Comparison of ENCODE assay signal across 8 cellular contexts in genomic region chr20:51022803-51023616, GRCh38. TPM values are rescaled to one million over a fixed set of nuclear protein-coding genes. Genes with fewer than 3 reads are reported as not detected.
DNase-seq lines count a peak whose midpoint lies in the region; ATAC-seq, FAIRE-seq and TF ChIP-seq lines count a peak whose summit lies in the region.

Gene KCNG1 (minus strand): TSS chr20:51023107. CDS start chr20:51010338, 12,769 bp downstream.

- ATAC-seq in A549 (peak; percentile 95 to 97), GM19324 (IDR thresholded peaks at IDR 0.05; ENCODE audit: low FRiP score, unreplicated experiment) (peak; percentile 43)

- peak; percentile 73 to 93 for DNase-seq in A549 (ENCODE audit: low read depth in 1 of 2, low spot score in 1 of 2)
- DNase-seq in NCI-H526 treated with DMSO at 0.1 percent for 48 hours (lab: John Stamatoyannopoulos, UW): peak; percentile 25
- DNase-seq in activated T-helper 9 cell treated with anti-CD3 and anti-CD28 coated beads, Interleukin-2, amount 50 U/mL, for 16 hours (ENCODE audit: low read depth): peak; percentile 6
- peak; percentile 50 for DNase-seq in foreskin melanocyte
- DNase-seq in neuronal stem cell (ENCODE audit: low spot score): peak; percentile 78
- peak; percentile 86 for DNase-seq in type B pancreatic cell (ENCODE audit: extremely low spot score, unreplicated experiment)
- no peak for DNase-seq in AML-193 (lab: John Stamatoyannopoulos, UW)

- H3K4me1 ChIP-seq in A549 (peaks cover 12% of the 10 kb centered on the region; the same call in 1 of the 3 replicates), neuronal stem cell (ENCODE audit: control insufficient read depth in 2 of 2, insufficient read depth in 1 of 2, low read depth in 1 of 2, low read length in 2 of 2) (peaks cover 5 to 25% of the 10 kb centered on the region in 2 donors)

- peak within 1 kb of the TSS; percentile 90 for H3K9ac ChIP-seq in neuronal stem cell (ENCODE audit: low read depth, low read length, poor library complexity)

- H4K8ac ChIP-seq in neuronal stem cell (ENCODE audit: low read depth, low read length): no peak within 1 kb of the TSS

- peak; percentile 70 for TF ChIP-seq POLR2A in A549 (IDR thresholded peaks at IDR 0.05; ENCODE audit: low read length)

- H3K27me3 Mint-ChIP-seq in type B pancreatic cell: peaks cover 25% of the 10 kb centered on the region

- H3K9me3 ChIP-seq in A549: no peaks in the 10 kb centered on the region
- no peaks in the 10 kb centered on the region for H3K9me3 ChIP-seq in neuronal stem cell (replicated peaks in 1 of 2; ENCODE audit: control insufficient read depth in 2 of 2, insufficient read depth in 1 of 2, low read depth in 1 of 2, low read length in 2 of 2)

- peak within 1 kb of the TSS; percentile 65 for H2BK120ac ChIP-seq in neuronal stem cell (ENCODE audit: low read depth, low read length)

- peak within 1 kb of the TSS; percentile 98 for H2AFZ ChIP-seq in neuronal stem cell (ENCODE audit: low read length)

- H2BK12ac ChIP-seq in neuronal stem cell (ENCODE audit: low read length): peak within 1 kb of the TSS; percentile 66

- POLR2A ChIA-PET in A549 (lab: Yijun Ruan, JAX): no interaction called here

- H3K36me3 ChIP-seq in neuronal stem cell (replicated peaks in 1 of 2; ENCODE audit: control insufficient read depth in 2 of 2, insufficient read depth in 2 of 2, low read length in 2 of 2): no peaks in the 10 kb centered on the region

- peaks cover 19% of the 10 kb centered on the region for H3K36me3 Mint-ChIP-seq in type B pancreatic cell

- H3K27ac Mint-ChIP-seq in type B pancreatic cell: peak within 1 kb of the TSS; percentile 92

- H3K23ac ChIP-seq in neuronal stem cell (ENCODE audit: low read depth, low read length, poor library complexity): peak within 1 kb of the TSS; percentile 94

- FAIRE-seq in A549 (lab: Jason Lieb, UNC): no peak

- peak within 1 kb of the TSS; percentile 56 for H3K4ac ChIP-seq in neuronal stem cell (ENCODE audit: low read length)

- 40% methylated on average over 1 of the region's 108 CpGs for WGBS in A549 (ENCODE audit: missing lambda C conversion rate)
- no CpG with 5 or more reads among the region's 108 CpGs for WGBS in neuronal stem cell (ENCODE audit: extremely low coverage in 2 of 2, insufficient read length in 2 of 2, insufficient replicate concordance in 1 of 2), 2 donors

- no peak for TF ChIP-seq RAD21 in A549 (conservative IDR thresholded peaks at IDR 0.05 in 1 of 2, IDR thresholded peaks at IDR 0.05 in 1 of 2)

- peak within 1 kb of the TSS; percentile 95 for H2BK15ac ChIP-seq in neuronal stem cell (ENCODE audit: low read length)

- H3K14ac ChIP-seq in neuronal stem cell (ENCODE audit: low read length): peak within 1 kb of the TSS; percentile 44

- no peaks in the 10 kb centered on the region for H3K9me3 Mint-ChIP-seq in type B pancreatic cell

- TF ChIP-seq CTCF in A549 (IDR thresholded peaks at IDR 0.05) (no peak), type B pancreatic cell (conservative IDR thresholded peaks at IDR 0.05) (peak; percentile 35)

- peak within 1 kb of the TSS; percentile 96 for H2AK5ac ChIP-seq in neuronal stem cell (ENCODE audit: low read depth, low read length)

- H3K18ac ChIP-seq in neuronal stem cell (ENCODE audit: low read length): peak within 1 kb of the TSS; percentile 94

- H3K4me3 ChIP-seq in A549 (peak within 1 kb of the TSS; percentile 76), neuronal stem cell (ENCODE audit: low read length in 2 of 2) (peak within 1 kb of the TSS; percentile 50 to 82)

- H3K27ac ChIP-seq in A549 (peak within 1 kb of the TSS; percentile 80 to 97), neuronal stem cell (replicated peaks; ENCODE audit: low read length) (no peak within 1 kb of the TSS)

- CTCF ChIA-PET in A549 (lab: Yijun Ruan, JAX): interaction anchor here (1.8 kb wide), 1 partner anchor 9 kb away, joined by 5 read pairs; no protein-coding TSS in a partner anchor

- peaks cover 9 to 46% (median 32%) of the 10 kb centered on the region in 3 experiments for H3K27me3 ChIP-seq in neuronal stem cell (ENCODE audit: control insufficient read depth in 3 of 3, insufficient read depth in 3 of 3, low read depth in 1 of 3, low read length in 3 of 3)

- no peak within 1 kb of the TSS for H4K91ac ChIP-seq in neuronal stem cell (ENCODE audit: low read depth, low read length, poor library complexity)

- peak within 1 kb of the TSS; percentile 56 for H2BK5ac ChIP-seq in neuronal stem cell (ENCODE audit: low read length)

- no peaks in the 10 kb centered on the region for H3K79me1 ChIP-seq in neuronal stem cell (ENCODE audit: low read depth, low read length)

- H3K4me3 Mint-ChIP-seq in type B pancreatic cell: peak within 1 kb of the TSS; percentile 87

- TF ChIP-seq EP300 in A549 (IDR thresholded peaks at IDR 0.05): no peak

- H3K4me2 ChIP-seq in A549 (peak within 1 kb of the TSS; percentile 99), neuronal stem cell (ENCODE audit: insufficient read depth, low read length, poor library complexity, severe bottlenecking) (peak within 1 kb of the TSS; percentile 82)

- peaks cover 25% of the 10 kb centered on the region for H3K4me1 Mint-ChIP-seq in type B pancreatic cell (ENCODE audit: unreplicated experiment)

TF ChIP-seq in A549, 52 proteins besides CTCF, POLR2A, EP300 and RAD21:
- TF ChIP-seq POLR2AphosphoS2 (conservative IDR thresholded peaks at IDR 0.05; ENCODE audit: low read length): no peak
- peak; percentile 69; the same call in 1 of the 2 replicates for TF ChIP-seq USF2 (IDR thresholded peaks at IDR 0.05)
- TF ChIP-seq E2F6 (IDR thresholded peaks at IDR 0.05; ENCODE audit: borderline replicate concordance, low read depth): peak; percentile 19; the same call in 1 of the 2 replicates
- peak; percentile 63; the same call in 1 of the 2 replicates for TF ChIP-seq PHF8 (IDR thresholded peaks at IDR 0.05; ENCODE audit: borderline replicate concordance, low read depth)
- TF ChIP-seq FOSL2 (IDR thresholded peaks at IDR 0.05): no peak
- TF ChIP-seq FOSL2 (CRISPR knock-in tag; IDR thresholded peaks at IDR 0.05): no peak
- TF ChIP-seq ZFP36 (IDR thresholded peaks at IDR 0.05; ENCODE audit: borderline replicate concordance, partially characterized antibody): no peak
- no peak for TF ChIP-seq CHD4 (IDR thresholded peaks at IDR 0.05; ENCODE audit: borderline replicate concordance)
- no peak for TF ChIP-seq TFCP2L1 (CRISPR knock-in tag; IDR thresholded peaks at IDR 0.05)
- no peak for TF ChIP-seq CEBPB (IDR thresholded peaks at IDR 0.05)
- no peak for TF ChIP-seq HOXB13 (CRISPR knock-in tag; IDR thresholded peaks at IDR 0.05; ENCODE audit: low read depth)
- peak; percentile 36 to 71; a peak in 2 of 5 replicates for TF ChIP-seq JUN (IDR thresholded peaks at IDR 0.05)
- peak; percentile 14; the same call in 1 of the 2 replicates for TF ChIP-seq RNF2 (IDR thresholded peaks at IDR 0.05; ENCODE audit: borderline replicate concordance, low read depth)
- TF ChIP-seq MYC (IDR thresholded peaks at IDR 0.05; ENCODE audit: borderline replicate concordance, low read length): no peak
- TF ChIP-seq SREBF2 (IDR thresholded peaks at IDR 0.05): no peak
- peak; percentile 56; the same call in 1 of the 3 replicates for TF ChIP-seq BCL3 (IDR thresholded peaks at IDR 0.05)
- no peak for TF ChIP-seq BHLHE40 (IDR thresholded peaks at IDR 0.05; ENCODE audit: low read depth, low read length)
- no peak; the same call in 1 of the 2 replicates for TF ChIP-seq MAX (IDR thresholded peaks at IDR 0.05)
- no peak for TF ChIP-seq KDM1A (IDR thresholded peaks at IDR 0.05; ENCODE audit: low read depth)
- no peak for TF ChIP-seq ESRRA (IDR thresholded peaks at IDR 0.05; ENCODE audit: borderline replicate concordance, low read length)

RNA-seq across cellular contexts. Expression of gene KCNG1, which starts in this region (rescaled TPM):
- polyA plus RNA-seq in A549 (2011; rRNA removed) (8.5 and 9.7 TPM in 2 replicates), A549 (2017; fragmentation: RNase III; extraction: RNeasy Plus Mini Kit Qiagen cat#74134 plus additional on column Dnase treatment) (11.3 to 13.7 TPM (median 12.3 TPM) in 3 replicates)
- 14.5 and 22.3 TPM in 2 replicates for polyA plus RNA-seq in A549 (2012; cell fraction: cytosol; rRNA removed)
- 17.9 and 22.5 TPM in 2 replicates for polyA plus RNA-seq in A549 (2012; cell fraction: nucleus; rRNA removed)
- polyA minus RNA-seq in A549 (2011; rRNA and poly(A)+ RNA removed): 8.7 and 9.9 TPM in 2 replicates
- 8.5 TPM for polyA plus RNA-seq in neuronal stem cell (2013, experiment 1 of 2)
- 8.4 TPM for polyA plus RNA-seq in neuronal stem cell (2013, experiment 2 of 2)
- 78.8 and 238 TPM in 2 replicates for total RNA-seq in type B pancreatic cell (ENCODE audit: low replicate concordance)

Comparison
In these comparisons a context has a peak if more than half of its experiments do, and no peak if none do; other contexts are left out.
1. DNase-seq: peak in A549 (2 of 2), NCI-H526 treated with DMSO at 0.1 percent for 48 hours (single experiment), activated T-helper 9 cell treated with anti-CD3 and anti-CD28 coated beads, Interleukin-2, amount 50 U/mL, for 16 hours (single experiment), foreskin melanocyte (single experiment), neuronal stem cell (single experiment) and type B pancreatic cell (single experiment); none in AML-193 (0 of 2).